1 cellular context compared by ENCODE assay signal in the genomic region with DNA sequence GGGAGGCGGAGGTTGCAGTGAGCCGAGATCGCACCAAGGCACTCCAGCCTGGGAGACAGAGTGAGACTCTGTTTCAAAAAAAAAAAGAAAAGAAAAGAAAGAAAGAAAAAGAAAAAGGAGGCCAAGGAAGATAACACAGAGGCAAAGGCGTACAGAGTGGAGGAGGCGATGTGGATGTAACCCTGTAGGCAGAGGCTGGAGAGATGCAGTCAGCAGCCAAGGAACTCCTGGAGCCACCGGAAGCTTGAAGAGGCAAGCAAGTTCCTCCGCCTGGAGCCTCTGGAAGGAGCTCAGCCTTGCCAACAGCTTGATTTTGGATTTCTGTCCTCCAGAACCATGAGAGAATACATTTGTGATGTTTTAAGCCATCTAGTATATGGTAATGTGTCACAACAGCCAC.
TF ChIP-seq lines count a peak whose summit lies in the region.

No MANE protein-coding gene starts in this region.

TF ChIP-seq in GM23338, 12 proteins besides CTCF, POLR2A, EP300 and RAD21 (continued from another document):
- TF ChIP-seq, protein P1, sequence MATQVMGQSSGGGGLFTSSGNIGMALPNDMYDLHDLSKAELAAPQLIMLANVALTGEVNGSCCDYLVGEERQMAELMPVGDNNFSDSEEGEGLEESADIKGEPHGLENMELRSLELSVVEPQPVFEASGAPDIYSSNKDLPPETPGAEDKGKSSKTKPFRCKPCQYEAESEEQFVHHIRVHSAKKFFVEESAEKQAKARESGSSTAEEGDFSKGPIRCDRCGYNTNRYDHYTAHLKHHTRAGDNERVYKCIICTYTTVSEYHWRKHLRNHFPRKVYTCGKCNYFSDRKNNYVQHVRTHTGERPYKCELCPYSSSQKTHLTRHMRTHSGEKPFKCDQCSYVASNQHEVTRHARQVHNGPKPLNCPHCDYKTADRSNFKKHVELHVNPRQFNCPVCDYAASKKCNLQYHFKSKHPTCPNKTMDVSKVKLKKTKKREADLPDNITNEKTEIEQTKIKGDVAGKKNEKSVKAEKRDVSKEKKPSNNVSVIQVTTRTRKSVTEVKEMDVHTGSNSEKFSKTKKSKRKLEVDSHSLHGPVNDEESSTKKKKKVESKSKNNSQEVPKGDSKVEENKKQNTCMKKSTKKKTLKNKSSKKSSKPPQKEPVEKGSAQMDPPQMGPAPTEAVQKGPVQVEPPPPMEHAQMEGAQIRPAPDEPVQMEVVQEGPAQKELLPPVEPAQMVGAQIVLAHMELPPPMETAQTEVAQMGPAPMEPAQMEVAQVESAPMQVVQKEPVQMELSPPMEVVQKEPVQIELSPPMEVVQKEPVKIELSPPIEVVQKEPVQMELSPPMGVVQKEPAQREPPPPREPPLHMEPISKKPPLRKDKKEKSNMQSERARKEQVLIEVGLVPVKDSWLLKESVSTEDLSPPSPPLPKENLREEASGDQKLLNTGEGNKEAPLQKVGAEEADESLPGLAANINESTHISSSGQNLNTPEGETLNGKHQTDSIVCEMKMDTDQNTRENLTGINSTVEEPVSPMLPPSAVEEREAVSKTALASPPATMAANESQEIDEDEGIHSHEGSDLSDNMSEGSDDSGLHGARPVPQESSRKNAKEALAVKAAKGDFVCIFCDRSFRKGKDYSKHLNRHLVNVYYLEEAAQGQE (IDR thresholded peaks at IDR 0.05; ENCODE audit: unreplicated experiment): no peak
- TF ChIP-seq STAT1 (IDR thresholded peaks at IDR 0.05; ENCODE audit: unreplicated experiment): no peak
- TF ChIP-seq, protein P2, sequence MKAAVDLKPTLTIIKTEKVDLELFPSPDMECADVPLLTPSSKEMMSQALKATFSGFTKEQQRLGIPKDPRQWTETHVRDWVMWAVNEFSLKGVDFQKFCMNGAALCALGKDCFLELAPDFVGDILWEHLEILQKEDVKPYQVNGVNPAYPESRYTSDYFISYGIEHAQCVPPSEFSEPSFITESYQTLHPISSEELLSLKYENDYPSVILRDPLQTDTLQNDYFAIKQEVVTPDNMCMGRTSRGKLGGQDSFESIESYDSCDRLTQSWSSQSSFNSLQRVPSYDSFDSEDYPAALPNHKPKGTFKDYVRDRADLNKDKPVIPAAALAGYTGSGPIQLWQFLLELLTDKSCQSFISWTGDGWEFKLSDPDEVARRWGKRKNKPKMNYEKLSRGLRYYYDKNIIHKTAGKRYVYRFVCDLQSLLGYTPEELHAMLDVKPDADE (IDR thresholded peaks at IDR 0.05): no peak
- TF ChIP-seq ZNF114 (CRISPR knock-in tag; IDR thresholded peaks at IDR 0.05): no peak
